ENCODE assay signal across 16 cellular contexts in genomic region chr7:84524714-84525694, GRCh38.
DNase-seq lines count a peak whose midpoint lies in the region; ATAC-seq, FAIRE-seq and TF ChIP-seq lines count a peak whose summit lies in the region.
"Had no signal": no experiment of that assay in that cellular context is flagged by ENCODE, and none has a peak within 500 bp of the region (broad histone marks: within the 10 kb centered on the region; RNA-seq: fewer than 3 reads in every experiment).

No MANE protein-coding gene starts in this region.

- peaks cover 6% of the 10 kb centered on the region; the same call in 1 of the 2 replicates for H3F3A ChIP-seq in PC-9 (ENCODE audit: insufficient read depth, low read depth)

- H3K27ac ChIP-seq in SJSA1: peak overlapping the region; percentile 57
- peak overlapping the region; percentile 6 for H3K27ac ChIP-seq in rectal smooth muscle tissue (ENCODE audit: low read depth, low read length)
- H3K27ac ChIP-seq in PC-9: no peak overlapping the region
- H3K27ac ChIP-seq: ovary had no signal

- peak; percentile 80 for FAIRE-seq in G401.6 (lab: Jason Lieb, UNC)

- CTCF ChIA-PET in PC-9 (lab: Charles Lee): no interaction called here

- no peaks in the 10 kb centered on the region for H3K79me2 ChIP-seq in PC-9 (ENCODE audit: low read depth)

- intact Hi-C loops in PC-9 (cut with micrococcal nuclease; ENCODE audit: unreplicated experiment): loop anchor here (5.0 kb wide), 1 partner anchor 333 kb away; the partner anchor contains the start of gene SEMA3A

- POLR2A ChIA-PET in PC-9 (lab: Charles Lee; ENCODE audit: unreplicated experiment): no interaction called here

- no peak overlapping the region for H3K9ac ChIP-seq in rectal smooth muscle tissue (ENCODE audit: low read length)

- peak in 1 of 2 experiments; percentile 29 for DNase-seq in SJSA1 (ENCODE audit: low read depth in 1 of 2, low spot score in 2 of 2)
- peak; percentile 95 for DNase-seq in fibroblast of peridontal ligament (ENCODE audit: extremely low read depth)
- DNase-seq in PC-9: no peak
- DNase-seq in NCI-H2171 treated with DMSO at 0.1 percent for 48 hours (lab: John Stamatoyannopoulos, UW): no peak
- DNase-seq in MV-4-11 (lab: John Stamatoyannopoulos, UW): no peak
- DNase-seq: activated CD4-positive, alpha-beta T cell treated with anti-CD3 and anti-CD28 coated beads, Interleukin-2, amount 50 U/mL, for 4 hours; activated effector memory CD4-positive, alpha-beta T cell treated with Interleukin-2 at 50 U/mL for 16 hours; central memory CD4-positive, alpha-beta T cell; COR-L47; foreskin melanocyte; H9; NCI-H2029 treated with DMSO at 0.1 percent for 48 hours; ovary had no signal

- TF ChIP-seq CTCF in PC-9 (conservative IDR thresholded peaks at IDR 0.05): no peak

- H3K27me3 ChIP-seq in SJSA1 (replicated peaks) (no peaks in the 10 kb centered on the region), rectal smooth muscle tissue (ENCODE audit: control insufficient read depth, insufficient read depth, low read length) (no peaks in the 10 kb centered on the region), PC-9 (ENCODE audit: insufficient read depth, low read depth) (no peaks in the 10 kb centered on the region)
- H3K27me3 ChIP-seq: ovary had no signal

- H3K4me1 ChIP-seq in SJSA1 (replicated peaks): peaks cover 26% of the 10 kb centered on the region
- H3K4me1 ChIP-seq in rectal smooth muscle tissue (ENCODE audit: control insufficient read depth, insufficient read depth, low read length): peaks cover 5% of the 10 kb centered on the region
- H3K4me1 ChIP-seq in PC-9 (replicated peaks; ENCODE audit: insufficient read depth): peaks cover 16% of the 10 kb centered on the region

- no TSS peak for BruUV-seq in PC-9 (replicated peaks; lab: Mats Ljungman, UMichigan)

- no peaks in the 10 kb centered on the region for H3K9me2 ChIP-seq in PC-9 (ENCODE audit: insufficient read depth)

- H3K36me3 ChIP-seq in SJSA1: no peaks in the 10 kb centered on the region
- H3K36me3 ChIP-seq in rectal smooth muscle tissue (ENCODE audit: control insufficient read depth, insufficient read depth, low read length): no peaks in the 10 kb centered on the region
- no peaks in the 10 kb centered on the region for H3K36me3 ChIP-seq in PC-9 (ENCODE audit: low read depth)
- H3K36me3 ChIP-seq: ovary had no signal

- H4K20me1 ChIP-seq in PC-9 (ENCODE audit: insufficient read depth): no peaks in the 10 kb centered on the region

- H3K4me3 ChIP-seq in SJSA1: no peak overlapping the region
- H3K4me3 ChIP-seq in rectal smooth muscle tissue (ENCODE audit: low read length): no peak overlapping the region
- no peak overlapping the region for H3K4me3 ChIP-seq in PC-9
- H3K4me3 ChIP-seq: ovary had no signal

- H3K4me2 ChIP-seq in PC-9: no peak overlapping the region

- H2AFZ ChIP-seq in PC-9: no peak overlapping the region

- ATAC-seq in HG02763 (IDR thresholded peaks at IDR 0.05; ENCODE audit: unreplicated experiment): no peak

- no peaks in the 10 kb centered on the region for H3K9me3 ChIP-seq in SJSA1 (replicated peaks)
- H3K9me3 ChIP-seq in PC-9 (ENCODE audit: insufficient read depth, low read depth): no peaks in the 10 kb centered on the region
- H3K9me3 ChIP-seq: ovary had no signal
